16 cellular contexts compared by ENCODE assay signal in the genomic region with DNA sequence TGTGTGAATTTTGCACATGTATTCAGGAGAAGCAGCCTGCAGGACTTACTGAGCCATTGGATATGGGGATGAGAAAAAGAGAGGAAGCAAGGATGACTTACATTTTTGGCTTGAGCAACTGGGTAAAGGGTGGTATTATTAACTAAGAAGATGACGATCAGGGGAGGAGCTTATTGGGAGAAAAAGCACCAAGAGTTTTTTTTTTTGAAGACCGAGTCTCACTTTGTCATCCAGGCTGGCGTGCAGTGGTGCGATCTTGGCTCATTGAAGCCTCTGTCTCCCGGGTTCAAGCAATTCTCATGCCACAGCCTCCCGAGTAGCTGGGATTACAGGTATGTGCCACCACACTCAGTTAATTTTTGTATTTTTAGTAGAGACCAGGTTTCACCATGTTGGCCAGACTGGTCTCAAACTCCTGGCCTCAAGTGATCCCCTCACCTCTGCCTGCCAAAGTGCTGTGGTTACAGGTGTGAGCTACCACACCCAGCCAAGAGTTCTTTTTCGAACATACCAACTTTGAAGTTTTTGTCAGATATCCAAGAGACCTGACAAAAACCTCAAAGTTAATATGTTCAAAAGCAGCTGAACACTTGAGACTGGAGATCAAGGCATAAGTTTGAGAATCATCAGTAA. TPM values are rescaled to one million over a fixed set of nuclear protein-coding genes. Genes with fewer than 3 reads are reported as not detected.
DNase-seq lines count a peak whose midpoint lies in the region; ATAC-seq lines count a peak whose summit lies in the region.
"Had no signal": no experiment of that assay in that cellular context is flagged by ENCODE, and none has a peak within 500 bp of the region (broad histone marks: within the 10 kb centered on the region; RNA-seq: fewer than 3 reads in every experiment).

No MANE protein-coding gene starts in this region.

- CTCF ChIA-PET in activated CD8-positive, alpha-beta memory T cell treated with anti-CD3 and anti-CD28 coated beads, Interleukin-2, amount 10 ng/mL, durations not matched to agents 7 days and 5 days (lab: Charles Lee): interaction anchor here (1.2 to 2.1 kb wide), 4 partner anchors 14 to 228 kb away, joined by 5 to 7 read pairs (median 6); a partner anchor contains a TSS

- peaks cover 19% of the 10 kb centered on the region for H3K36me3 Mint-ChIP-seq in activated CD8-positive, alpha-beta memory T cell treated with anti-CD3 and anti-CD28 coated beads, Interleukin-2, amount 10 ng/mL, durations not matched to agents 7 days and 5 days
- H3K36me3 Mint-ChIP-seq in activated naive CD8-positive, alpha-beta T cell treated with anti-CD3 and anti-CD28 coated beads, Interleukin-2, amount 10 ng/mL, durations not matched to agents 7 days and 5 days: peaks cover 13% of the 10 kb centered on the region
- peaks cover 8% of the 10 kb centered on the region for H3K36me3 Mint-ChIP-seq in stimulated activated memory B cell treated with anti-CD40 and anti-IgM and Interleukin-4, amounts not matched to agents 10 μg/mL and 1 μg/mL and 100 μg/mL, for 72 hours

- H3K9me3 Mint-ChIP-seq in activated CD8-positive, alpha-beta memory T cell treated with anti-CD3 and anti-CD28 coated beads, Interleukin-2, amount 10 ng/mL, durations not matched to agents 7 days and 5 days (ENCODE audit: low read depth): peaks cover 9% of the 10 kb centered on the region
- H3K9me3 Mint-ChIP-seq in activated naive CD8-positive, alpha-beta T cell treated with anti-CD3 and anti-CD28 coated beads, Interleukin-2, amount 10 ng/mL, durations not matched to agents 7 days and 5 days: peaks cover 8% of the 10 kb centered on the region
- H3K9me3 Mint-ChIP-seq in stimulated activated memory B cell treated with anti-CD40 and anti-IgM and Interleukin-4, amounts not matched to agents 10 μg/mL and 1 μg/mL and 100 μg/mL, for 72 hours: peaks cover 10% of the 10 kb centered on the region

- no peak overlapping the region for H3K4me3 Mint-ChIP-seq in activated CD8-positive, alpha-beta memory T cell treated with anti-CD3 and anti-CD28 coated beads, Interleukin-2, amount 10 ng/mL, durations not matched to agents 7 days and 5 days
- H3K4me3 Mint-ChIP-seq in activated naive CD8-positive, alpha-beta T cell treated with anti-CD3 and anti-CD28 coated beads, Interleukin-2, amount 10 ng/mL, durations not matched to agents 7 days and 5 days: peak overlapping the region; percentile 42
- no peak overlapping the region for H3K4me3 Mint-ChIP-seq in stimulated activated memory B cell treated with anti-CD40 and anti-IgM and Interleukin-4, amounts not matched to agents 10 μg/mL and 1 μg/mL and 100 μg/mL, for 72 hours
- H3K4me3 Mint-ChIP-seq: nephron progenitor cell had no signal

- POLR2A ChIA-PET in activated naive CD8-positive, alpha-beta T cell treated with anti-CD3 and anti-CD28 coated beads, Interleukin-2, amount 10 ng/mL, durations not matched to agents 7 days and 5 days (lab: Charles Lee): no interaction called here

- DNase-seq in activated CD8-positive, alpha-beta memory T cell treated with anti-CD3 and anti-CD28 coated beads, Interleukin-2, amount 10 ng/mL, durations not matched to agents 7 days and 5 days: no peak
- no peak for DNase-seq in activated CD8-positive, alpha-beta memory T cell treated with anti-CD3 and anti-CD28 coated beads, Interleukin-2, amount 50 U/mL, for 4 hours
- DNase-seq in LoVo (ENCODE audit: low spot score): peak; percentile 44
- DNase-seq in activated naive CD8-positive, alpha-beta T cell treated with anti-CD3 and anti-CD28 coated beads, Interleukin-2, amount 10 ng/mL, durations not matched to agents 7 days and 5 days: no peak
- DNase-seq in NCI-H2081 (lab: John Stamatoyannopoulos, UW): no peak
- DNase-seq in SIG-M5 (lab: John Stamatoyannopoulos, UW): no peak
- no peak for DNase-seq in NCI-H146 treated with DMSO at 0.1 percent for 48 hours (lab: John Stamatoyannopoulos, UW; ENCODE audit: unreplicated experiment)
- DNase-seq: activated CD8-positive, alpha-beta memory T cell treated with anti-CD3 and anti-CD28 coated beads for 24 hours; adrenal gland; foreskin keratinocyte; MV-4-11; NCI-H2107; NCI-H774; nephron progenitor cell had no signal

- peaks cover 37% of the 10 kb centered on the region for H3K4me1 Mint-ChIP-seq in activated CD8-positive, alpha-beta memory T cell treated with anti-CD3 and anti-CD28 coated beads, Interleukin-2, amount 10 ng/mL, durations not matched to agents 7 days and 5 days
- H3K4me1 Mint-ChIP-seq in activated naive CD8-positive, alpha-beta T cell treated with anti-CD3 and anti-CD28 coated beads, Interleukin-2, amount 10 ng/mL, durations not matched to agents 7 days and 5 days: peaks cover 17% of the 10 kb centered on the region
- H3K4me1 Mint-ChIP-seq in stimulated activated memory B cell treated with anti-CD40 and anti-IgM and Interleukin-4, amounts not matched to agents 10 μg/mL and 1 μg/mL and 100 μg/mL, for 72 hours: peaks cover 52% of the 10 kb centered on the region
- H3K4me1 Mint-ChIP-seq: nephron progenitor cell had no signal

- peak overlapping the region; percentile 45 for H3K27ac Mint-ChIP-seq in activated CD8-positive, alpha-beta memory T cell treated with anti-CD3 and anti-CD28 coated beads, Interleukin-2, amount 10 ng/mL, durations not matched to agents 7 days and 5 days
- no peak overlapping the region for H3K27ac Mint-ChIP-seq in activated naive CD8-positive, alpha-beta T cell treated with anti-CD3 and anti-CD28 coated beads, Interleukin-2, amount 10 ng/mL, durations not matched to agents 7 days and 5 days
- H3K27ac Mint-ChIP-seq in stimulated activated memory B cell treated with anti-CD40 and anti-IgM and Interleukin-4, amounts not matched to agents 10 μg/mL and 1 μg/mL and 100 μg/mL, for 72 hours: peak overlapping the region; percentile 82
- H3K27ac Mint-ChIP-seq: nephron progenitor cell had no signal

- peaks cover 9% of the 10 kb centered on the region for H3K27me3 Mint-ChIP-seq in activated CD8-positive, alpha-beta memory T cell treated with anti-CD3 and anti-CD28 coated beads, Interleukin-2, amount 10 ng/mL, durations not matched to agents 7 days and 5 days
- peaks cover 13% of the 10 kb centered on the region for H3K27me3 Mint-ChIP-seq in activated naive CD8-positive, alpha-beta T cell treated with anti-CD3 and anti-CD28 coated beads, Interleukin-2, amount 10 ng/mL, durations not matched to agents 7 days and 5 days
- no peaks in the 10 kb centered on the region for H3K27me3 Mint-ChIP-seq in stimulated activated memory B cell treated with anti-CD40 and anti-IgM and Interleukin-4, amounts not matched to agents 10 μg/mL and 1 μg/mL and 100 μg/mL, for 72 hours

- ATAC-seq in activated CD8-positive, alpha-beta memory T cell treated with anti-CD3 and anti-CD28 coated beads, Interleukin-2, amount 10 ng/mL, durations not matched to agents 7 days and 5 days: no peak
- no peak for ATAC-seq in activated naive CD8-positive, alpha-beta T cell treated with anti-CD3 and anti-CD28 coated beads, Interleukin-2, amount 10 ng/mL, durations not matched to agents 7 days and 5 days (ENCODE audit: low read depth)
- no peak for ATAC-seq in stimulated activated memory B cell treated with anti-CD40 and anti-IgM and Interleukin-4, amounts not matched to agents 10 μg/mL and 1 μg/mL and 100 μg/mL, for 72 hours
- ATAC-seq: A549, foreskin keratinocyte had no signal

RNA-seq across cellular contexts. Expression of a gene that starts 14.8 kb away (rescaled TPM):
- 10 to 100 TPM; 19.4 to 30.3 TPM for total RNA-seq in activated CD8-positive, alpha-beta memory T cell treated with anti-CD3 and anti-CD28 coated beads, Interleukin-2, amount 10 ng/mL, durations not matched to agents 7 days and 5 days
- 10 to 100 TPM; 12.7 to 12.9 TPM for total RNA-seq in activated naive CD8-positive, alpha-beta T cell treated with anti-CD3 and anti-CD28 coated beads, Interleukin-2, amount 10 ng/mL, durations not matched to agents 7 days and 5 days
